9 cellular contexts compared by ENCODE assay signal in genomic region chr10:99733366-99733765, GRCh38. TPM values are rescaled to one million over a fixed set of nuclear protein-coding genes. Genes with fewer than 3 reads are reported as not detected.
DNase-seq lines count a peak whose midpoint lies in the region; ATAC-seq and TF ChIP-seq lines count a peak whose summit lies in the region.
"Had no signal": no experiment of that assay in that cellular context is flagged by ENCODE, and none has a peak within 500 bp of the region (broad histone marks: within the 10 kb centered on the region; RNA-seq: fewer than 3 reads in every experiment).

No MANE protein-coding gene starts in this region.

- no peaks in the 10 kb centered on the region for H3K4me1 ChIP-seq in urinary bladder (ENCODE audit: insufficient read depth)

- no peak overlapping the region for H3K27ac ChIP-seq in urinary bladder (ENCODE audit: low read depth)

- H3K36me3 ChIP-seq in urinary bladder (ENCODE audit: insufficient read depth), result no peaks in the 10 kb centered on the region

- intact Hi-C loops in head of caudate nucleus (cut with DNase I) (loop anchor here (5.0 kb wide), 1 partner anchor 111 kb away; the partner anchor contains the start of gene SLC25A28), lower leg skin (cut with DNase I; ENCODE audit: low total_unique reads) (no loop called here)

- no peaks in the 10 kb centered on the region for H3K9me3 Mint-ChIP-seq in stimulated activated naive CD8-positive, alpha-beta T cell treated with anti-CD3 and anti-CD28 coated beads, Interleukin-15, Interleukin-2, amounts not matched to agents 100 ng/mL and 50 ng/mL, for 24 hours

- TF ChIP-seq CTCF in WI38 (IDR thresholded peaks at IDR 0.05; ENCODE audit: low read depth, low read length) (no peak), lower leg skin (IDR thresholded peaks at IDR 0.05) (no peak)

- no peak for ATAC-seq in stimulated activated naive CD8-positive, alpha-beta T cell treated with anti-CD3 and anti-CD28 coated beads, Interleukin-15, Interleukin-2, amounts not matched to agents 100 U/mL and 50 U/mL, for 24 hours

- no peak for DNase-seq in stimulated activated naive CD8-positive, alpha-beta T cell treated with anti-CD3 and anti-CD28 coated beads, Interleukin-15, Interleukin-2, amounts not matched to agents 100 U/mL and 50 U/mL, for 24 hours
- DNase-seq in head of caudate nucleus, result peak in 32 of 42 donors; percentile 10 to 79 (median 37)
- DNase-seq in stimulated activated CD4-positive, alpha-beta T cell treated with anti-CD3 and anti-CD28 coated beads, Interleukin-2, amount 100 ng/mL, for 48 hours, result no peak
- DNase-seq in lower leg skin (ENCODE audit: low spot score in 2 of 2), result no peak
- no peak for DNase-seq in NCI-H1436 treated with DMSO at 0.1 percent for 48 hours (lab: John Stamatoyannopoulos, UW)
- DNase-seq: HCEC 1CT had no signal

- H3K36me3 Mint-ChIP-seq in stimulated activated naive CD8-positive, alpha-beta T cell treated with anti-CD3 and anti-CD28 coated beads, Interleukin-15, Interleukin-2, amounts not matched to agents 100 ng/mL and 50 ng/mL, for 24 hours (ENCODE audit: low read depth), result peaks cover 52% of the 10 kb centered on the region

- no peak for TF ChIP-seq POLR2A in lower leg skin (IDR thresholded peaks at IDR 0.05)

- H3K4me3 ChIP-seq in WI38 (ENCODE audit: low read depth, low read length), result peak overlapping the region; percentile 20
- H3K4me3 ChIP-seq in urinary bladder (ENCODE audit: low read depth, low read length), result peak overlapping the region; percentile 22
- H3K4me3 ChIP-seq in lower leg skin (ENCODE audit: low read depth, poor library complexity, severe bottlenecking), result no peak overlapping the region

- peak overlapping the region; percentile 100 for H3K4me3 Mint-ChIP-seq in stimulated activated naive CD8-positive, alpha-beta T cell treated with anti-CD3 and anti-CD28 coated beads, Interleukin-15, Interleukin-2, amounts not matched to agents 100 ng/mL and 50 ng/mL, for 24 hours

- H3K27me3 Mint-ChIP-seq in stimulated activated naive CD8-positive, alpha-beta T cell treated with anti-CD3 and anti-CD28 coated beads, Interleukin-15, Interleukin-2, amounts not matched to agents 100 ng/mL and 50 ng/mL, for 24 hours, result no peaks in the 10 kb centered on the region

- peak overlapping the region; percentile 22 for H3K27ac Mint-ChIP-seq in stimulated activated naive CD8-positive, alpha-beta T cell treated with anti-CD3 and anti-CD28 coated beads, Interleukin-15, Interleukin-2, amounts not matched to agents 100 ng/mL and 50 ng/mL, for 24 hours

- 86% methylated on average over 8 of the region's 8 CpGs for WGBS in urinary bladder
- 77 to 79% methylated on average over 8 of the region's 8 CpGs for WGBS in lower leg skin, 2 donors

- H3K4me1 Mint-ChIP-seq in stimulated activated naive CD8-positive, alpha-beta T cell treated with anti-CD3 and anti-CD28 coated beads, Interleukin-15, Interleukin-2, amounts not matched to agents 100 ng/mL and 50 ng/mL, for 24 hours (ENCODE audit: low read depth), result peaks cover 35% of the 10 kb centered on the region

RNA-seq across cellular contexts. Expression of gene CUTC, which starts 1.3 kb away (rescaled TPM):
- total RNA-seq in urinary bladder (18.1 TPM), lower leg skin (10 to 100 TPM; 13.4 to 21.6 (median 20.8) TPM)
- polyA plus RNA-seq in urinary bladder, result 68.7 TPM

RNA-seq across cellular contexts. Expression of gene COX15, which starts 1.4 kb away (rescaled TPM):
- total RNA-seq in urinary bladder (35.9 TPM), lower leg skin (10 to 100 TPM; 22.1 to 29.0 (median 24.4) TPM)
- polyA plus RNA-seq in urinary bladder, result 20.4 TPM

RNA-seq across cellular contexts. Expression of gene ABCC2, which starts 49.1 kb away (rescaled TPM):
- 2.3 TPM for total RNA-seq in urinary bladder
- 2.4 TPM for polyA plus RNA-seq in urinary bladder
- 1 to 10 TPM in 3 of 4 donors, under 1 TPM in 1; 0.46 to 2.0 (median 1.9) TPM for total RNA-seq in lower leg skin

Comparison
In these comparisons a context has a peak if more than half of its experiments do, and no peak if none do; other contexts are left out.
1. DNase-seq: peak in head of caudate nucleus (32 of 42); none in stimulated activated naive CD8-positive, alpha-beta T cell treated with anti-CD3 and anti-CD28 coated beads, Interleukin-15, Interleukin-2, amounts not matched to agents 100 U/mL and 50 U/mL, for 24 hours (single experiment), stimulated activated CD4-positive, alpha-beta T cell treated with anti-CD3 and anti-CD28 coated beads, Interleukin-2, amount 100 ng/mL, for 48 hours (0 of 2), lower leg skin (0 of 2) and NCI-H1436 treated with DMSO at 0.1 percent for 48 hours (single experiment).